In the genomic region with DNA sequence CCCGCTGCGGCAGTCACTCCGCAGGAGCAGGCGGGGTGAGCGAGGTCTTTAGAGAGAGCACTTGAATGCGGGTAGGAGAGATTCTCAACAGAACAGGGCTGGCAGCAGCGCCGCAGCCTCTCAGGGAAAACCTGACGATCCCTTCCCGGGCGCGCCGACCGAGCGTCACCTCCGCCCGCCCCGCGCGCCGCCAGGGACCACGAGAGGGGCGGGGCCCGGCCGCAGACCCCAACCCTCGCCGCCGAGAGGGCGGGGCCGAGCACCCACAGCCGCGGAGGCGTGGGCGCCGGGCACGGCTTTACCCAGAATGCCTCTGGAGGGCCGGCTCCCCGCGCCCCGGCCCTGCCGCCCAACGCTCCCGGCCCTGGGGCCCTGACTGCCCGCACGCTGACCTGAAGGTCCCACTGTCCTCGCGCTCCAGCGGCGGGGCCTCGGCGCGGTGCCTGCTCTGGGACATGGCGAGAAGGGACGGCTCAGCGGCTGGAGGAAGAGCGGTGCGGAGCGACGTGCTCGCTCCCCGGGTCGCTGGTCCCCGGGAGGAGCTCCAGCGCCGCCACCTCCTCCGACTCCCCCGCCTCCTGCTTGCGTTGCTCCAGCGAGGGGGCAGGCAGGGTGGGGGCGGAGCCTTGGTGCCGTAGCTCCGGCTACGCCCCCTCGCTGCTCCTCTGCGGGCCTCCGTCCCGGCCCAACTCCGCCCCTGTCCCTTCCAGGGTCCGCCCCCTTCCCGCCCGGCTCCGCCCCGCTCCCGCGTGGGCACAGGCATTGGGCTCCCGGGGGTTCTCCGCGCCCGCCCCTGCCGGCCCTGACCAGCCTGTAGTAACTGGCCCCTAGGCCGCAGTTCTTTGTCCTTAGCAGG, we compare ENCODE assay signal across 8 cellular contexts. TPM values are rescaled to one million over a fixed set of nuclear protein-coding genes. Genes with fewer than 3 reads are reported as not detected.
DNase-seq lines count a peak whose midpoint lies in the region; ATAC-seq and TF ChIP-seq lines count a peak whose summit lies in the region.

A gene with protein sequence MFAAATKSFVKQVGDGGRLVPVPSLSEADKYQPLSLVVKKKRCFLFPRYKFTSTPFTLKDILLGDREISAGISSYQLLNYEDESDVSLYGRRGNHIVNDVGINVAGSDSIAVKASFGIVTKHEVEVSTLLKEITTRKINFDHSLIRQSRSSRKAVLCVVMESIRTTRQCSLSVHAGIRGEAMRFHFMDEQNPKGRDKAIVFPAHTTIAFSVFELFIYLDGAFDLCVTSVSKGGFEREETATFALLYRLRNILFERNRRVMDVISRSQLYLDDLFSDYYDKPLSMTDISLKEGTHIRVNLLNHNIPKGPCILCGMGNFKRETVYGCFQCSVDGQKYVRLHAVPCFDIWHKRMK (plus strand): TSS at position 805 of the 856 bp plus-strand sequence. CDS start 2,032 bp downstream, outside the sequence.
A gene (minus strand): TSS at position 602 of the 856 bp plus-strand sequence. CDS start 145 bp downstream, at position 457.

- peaks cover 7% of the 10 kb centered on the region for H3K27me3 Mint-ChIP-seq in GM23338 (ENCODE audit: insufficient read depth, low read depth, poor library complexity)
- peaks cover 0 to 9% (median 0%) of the 10 kb centered on the region in 5 donors for H3K27me3 Mint-ChIP-seq in naive thymus-derived CD4-positive, alpha-beta T cell
- H3K27me3 Mint-ChIP-seq in stimulated activated memory B cell treated with anti-CD40 and anti-IgM and Interleukin-4, amounts not matched to agents 10 μg/mL and 1 μg/mL and 100 μg/mL, for 72 hours = no peaks in the 10 kb centered on the region

- peaks cover 28% of the 10 kb centered on the region for H3K36me3 Mint-ChIP-seq in GM23338 (ENCODE audit: low read depth)
- H3K36me3 Mint-ChIP-seq in naive thymus-derived CD4-positive, alpha-beta T cell = peaks cover 5 to 16% (median 9%) of the 10 kb centered on the region in 5 donors
- H3K36me3 Mint-ChIP-seq in stimulated activated memory B cell treated with anti-CD40 and anti-IgM and Interleukin-4, amounts not matched to agents 10 μg/mL and 1 μg/mL and 100 μg/mL, for 72 hours = peaks cover 13% of the 10 kb centered on the region

- peaks cover 31% of the 10 kb centered on the region for H3K79me2 ChIP-seq in GM23338 (replicated peaks; ENCODE audit: insufficient read depth)

- peak; percentile 94 for ATAC-seq in GM23338
- ATAC-seq in naive thymus-derived CD4-positive, alpha-beta T cell = peak; percentile 94
- ATAC-seq in stimulated activated memory B cell treated with anti-CD40 and anti-IgM and Interleukin-4, amounts not matched to agents 10 μg/mL and 1 μg/mL and 100 μg/mL, for 72 hours = peak; percentile 97

- H3K27ac Mint-ChIP-seq in GM23338 = peak within 1 kb of the TSS; percentile 100
- peak within 1 kb of the TSS; percentile 88 to 98 (median 95) for H3K27ac Mint-ChIP-seq in naive thymus-derived CD4-positive, alpha-beta T cell
- peak within 1 kb of the TSS; percentile 91 for H3K27ac Mint-ChIP-seq in stimulated activated memory B cell treated with anti-CD40 and anti-IgM and Interleukin-4, amounts not matched to agents 10 μg/mL and 1 μg/mL and 100 μg/mL, for 72 hours

- POLR2A ChIA-PET in naive thymus-derived CD4-positive, alpha-beta T cell (lab: Charles Lee) = interaction anchor here (0.6 to 3.3 kb wide), 16 partner anchors 10 to 1186 kb away, joined by 3 to 31 read pairs (median 4); a partner anchor contains a TSS

- peak; percentile 97 for DNase-seq in Daoy (ENCODE audit: low read depth)
- peak; percentile 97 for DNase-seq in GM23338 (ENCODE audit: low spot score)
- peak; percentile 96 to 97 for DNase-seq in Kasumi-1 (lab: John Stamatoyannopoulos, UW)
- peak; percentile 95 for DNase-seq in RKO (ENCODE audit: low spot score)
- DNase-seq in activated T-helper 1 cell treated with anti-CD3 and anti-CD28 coated beads, Interleukin-2, amount 50 U/mL, for 16 hours (ENCODE audit: low read depth in 1 of 2, low spot score in 1 of 2) = peak; percentile 87 to 92
- DNase-seq in fibroblast of gingiva (ENCODE audit: low read depth) = peak; percentile 98
- peak; percentile 92 to 99 (median 93) for DNase-seq in naive thymus-derived CD4-positive, alpha-beta T cell

- intact Hi-C loops in naive thymus-derived CD4-positive, alpha-beta T cell (cut with micrococcal nuclease) = loop anchor here (1.0 to 10.0 kb wide), 12 partner anchors 27 to 1556 kb away; a partner anchor contains a TSS

- H3K4me3 Mint-ChIP-seq in GM23338 = peak within 1 kb of the TSS; percentile 88
- peak within 1 kb of the TSS; percentile 90 to 96 (median 90) for H3K4me3 Mint-ChIP-seq in naive thymus-derived CD4-positive, alpha-beta T cell
- H3K4me3 Mint-ChIP-seq in stimulated activated memory B cell treated with anti-CD40 and anti-IgM and Interleukin-4, amounts not matched to agents 10 μg/mL and 1 μg/mL and 100 μg/mL, for 72 hours = peak within 1 kb of the TSS; percentile 93

- H3K4me3 ChIP-seq in GM23338 = peak within 1 kb of the TSS; percentile 80
- peak within 1 kb of the TSS; percentile 94 for H3K4me3 ChIP-seq in naive thymus-derived CD4-positive, alpha-beta T cell (ENCODE audit: low read length)

- H3K9me2 ChIP-seq in GM23338 (ENCODE audit: insufficient read depth) = peaks cover 6% of the 10 kb centered on the region; the same call in 1 of the 2 replicates

- H3K27ac ChIP-seq in GM23338 (ENCODE audit: low read depth) = peak within 1 kb of the TSS; percentile 99
- H3K27ac ChIP-seq in naive thymus-derived CD4-positive, alpha-beta T cell (ENCODE audit: low read depth, low read length) = peak within 1 kb of the TSS; percentile 100

- H3K4me1 ChIP-seq in GM23338 (ENCODE audit: insufficient read depth) = peaks cover 9% of the 10 kb centered on the region
- peaks cover 12 to 25% of the 10 kb centered on the region in 2 donors for H3K4me1 ChIP-seq in naive thymus-derived CD4-positive, alpha-beta T cell (ENCODE audit: control insufficient read depth in 2 of 2, insufficient read depth in 2 of 2, low read length in 2 of 2)

- peaks cover 18% of the 10 kb centered on the region for H3K4me1 Mint-ChIP-seq in GM23338
- H3K4me1 Mint-ChIP-seq in naive thymus-derived CD4-positive, alpha-beta T cell = peaks cover 12 to 36% (median 30%) of the 10 kb centered on the region in 7 donors
- H3K4me1 Mint-ChIP-seq in stimulated activated memory B cell treated with anti-CD40 and anti-IgM and Interleukin-4, amounts not matched to agents 10 μg/mL and 1 μg/mL and 100 μg/mL, for 72 hours = peaks cover 32% of the 10 kb centered on the region

- no peaks in the 10 kb centered on the region for H3K9me3 ChIP-seq in naive thymus-derived CD4-positive, alpha-beta T cell (ENCODE audit: control insufficient read depth in 2 of 3, low read length in 3 of 3)

- peaks cover 7% of the 10 kb centered on the region for H4K20me1 ChIP-seq in GM23338 (replicated peaks; ENCODE audit: insufficient read depth)

- H3K9me3 Mint-ChIP-seq in GM23338 = no peaks in the 10 kb centered on the region
- peaks cover 0 to 4% (median 0%) of the 10 kb centered on the region in 11 donors for H3K9me3 Mint-ChIP-seq in naive thymus-derived CD4-positive, alpha-beta T cell
- H3K9me3 Mint-ChIP-seq in stimulated activated memory B cell treated with anti-CD40 and anti-IgM and Interleukin-4, amounts not matched to agents 10 μg/mL and 1 μg/mL and 100 μg/mL, for 72 hours = no peaks in the 10 kb centered on the region

- CTCF ChIA-PET in naive thymus-derived CD4-positive, alpha-beta T cell (lab: Charles Lee) = interaction anchor here (0.6 to 1.7 kb wide), 4 partner anchors 28 to 36 kb away, joined by 3 to 5 read pairs (median 4); no protein-coding TSS in a partner anchor

- TF ChIP-seq CTCF in GM23338 (conservative IDR thresholded peaks at IDR 0.05; ENCODE audit: low read depth in 2 of 2) = no peak

- peak within 1 kb of the TSS; percentile 92 for H3K4me2 ChIP-seq in GM23338

- H2AFZ ChIP-seq in GM23338 = peak within 1 kb of the TSS; percentile 94

- H3K27me3 ChIP-seq in GM23338 (ENCODE audit: insufficient read depth) = no peaks in the 10 kb centered on the region
- no peaks in the 10 kb centered on the region for H3K27me3 ChIP-seq in naive thymus-derived CD4-positive, alpha-beta T cell (ENCODE audit: control insufficient read depth in 2 of 2, insufficient read depth in 2 of 2, low read length in 2 of 2)

- peaks cover 17% of the 10 kb centered on the region; the same call in 1 of the 2 replicates for H3K36me3 ChIP-seq in GM23338 (ENCODE audit: insufficient read depth)
- peaks cover 0 to 10% (median 4%) of the 10 kb centered on the region in 3 experiments for H3K36me3 ChIP-seq in naive thymus-derived CD4-positive, alpha-beta T cell (ENCODE audit: control insufficient read depth in 2 of 3, insufficient read depth in 3 of 3, low read length in 3 of 3)

- H3F3A ChIP-seq in GM23338 (replicated peaks; ENCODE audit: low read depth) = 0 out of 2 replicates have a peak, but pooled peaks cover 4% of the 10 kb centered on the region

TF ChIP-seq in GM23338, 12 proteins besides CTCF, POLR2A, EP300 and RAD21 (continues in another document):
- no peak for TF ChIP-seq EZH2phosphoT487 (IDR thresholded peaks at IDR 0.05; ENCODE audit: unreplicated experiment)
- TF ChIP-seq NANOG (IDR thresholded peaks at IDR 0.05; ENCODE audit: borderline replicate concordance) = no peak
- TF ChIP-seq STAT1 (IDR thresholded peaks at IDR 0.05; ENCODE audit: unreplicated experiment) = no peak
- no peak for TF ChIP-seq ZNF114 (CRISPR knock-in tag; IDR thresholded peaks at IDR 0.05)
- TF ChIP-seq JUNB (IDR thresholded peaks at IDR 0.05; ENCODE audit: unreplicated experiment) = no peak
- peak; percentile 87 for TF ChIP-seq CREB1 (CRISPR knock-in tag; IDR thresholded peaks at IDR 0.05; ENCODE audit: low read depth)

RNA-seq across cellular contexts. Expression of the first gene that starts in this region (rescaled TPM):
- 2.1 TPM in 1 of 2 replicates, not detected in the other for total RNA-seq in Daoy (2014; rRNA removed; shearing (Covaris generic))
- total RNA-seq in GM23338 (2014; rRNA removed; shearing (Covaris generic)) = 2.1 and 3.0 TPM in 2 replicates
- polyA plus RNA-seq in GM23338 (2016; fragmentation: Nextera tagmentation; extraction: Ambion mirVana) = 1.5 and 1.6 TPM in 2 replicates
- total RNA-seq in naive thymus-derived CD4-positive, alpha-beta T cell = 1 to 10 TPM; 2.1 to 6.3 (median 3.8) TPM
- under 1 TPM; 0.44 to 0.45 TPM for polyA plus RNA-seq in naive thymus-derived CD4-positive, alpha-beta T cell

RNA-seq across cellular contexts. Expression of the second gene that starts in this region (rescaled TPM):
- total RNA-seq in Daoy (2014; rRNA removed; shearing (Covaris generic)) = 27.7 and 32.8 TPM in 2 replicates
- 63.8 and 67.1 TPM in 2 replicates for total RNA-seq in GM23338 (2014; rRNA removed; shearing (Covaris generic))
- polyA plus RNA-seq in GM23338 (2016; fragmentation: Nextera tagmentation; extraction: Ambion mirVana) = 38.6 and 44.0 TPM in 2 replicates
- total RNA-seq in naive thymus-derived CD4-positive, alpha-beta T cell = 100 to 1,000 TPM in 1 of 5 experiments, 10 to 100 TPM in 4; 40.8 to 113 (median 59.4) TPM
- polyA plus RNA-seq in naive thymus-derived CD4-positive, alpha-beta T cell = 10 to 100 TPM; 57.8 to 65.9 TPM

Comparison
In these comparisons a context has a peak if more than half of its experiments do, and no peak if none do; other contexts are left out.
1. Peak in every context shown above with its lines: DNase-seq, ATAC-seq, H3K4me3 ChIP-seq and H3K27ac ChIP-seq.